Comparison of ENCODE assay signal across 8 cellular contexts in genomic region chr17:62724398-62725146, GRCh38.
DNase-seq lines count a peak whose midpoint lies in the region; ATAC-seq and TF ChIP-seq lines count a peak whose summit lies in the region.

No MANE protein-coding gene starts in this region.

- TF ChIP-seq CTCF in RWPE2 (IDR thresholded peaks at IDR 0.05; ENCODE audit: poor library complexity, severe bottlenecking) (no peak), A673 (conservative IDR thresholded peaks at IDR 0.05; ENCODE audit: low read depth, low read length) (no peak)

- peak; percentile 79 for ATAC-seq in GM18520 (IDR thresholded peaks at IDR 0.05; ENCODE audit: unreplicated experiment)
- ATAC-seq in HG02943 (IDR thresholded peaks at IDR 0.05; ENCODE audit: low read depth, unreplicated experiment), result peak; percentile 87
- ATAC-seq in RWPE2 (ENCODE audit: low read depth), result peak; percentile 80

- H3K4me3 Mint-ChIP-seq in activated naive CD4-positive, alpha-beta T cell treated with anti-CD3 and anti-CD28 coated beads, Interleukin-2, amount 50 U/mL, for 24 hours, result peak overlapping the region; percentile 68

- H3K4me3 ChIP-seq in RWPE2 (ENCODE audit: severe bottlenecking), result no peak overlapping the region
- H3K4me3 ChIP-seq in A673 (ENCODE audit: low read depth, low read length, poor library complexity, severe bottlenecking), result no peak overlapping the region

- H3K27me3 ChIP-seq in RWPE2 (ENCODE audit: insufficient read depth, poor library complexity, severe bottlenecking), result no peaks in the 10 kb centered on the region
- H3K27me3 ChIP-seq in A673 (replicated peaks; ENCODE audit: insufficient read depth, low read depth, low read length, poor library complexity), result peaks cover 5% of the 10 kb centered on the region

- H3K36me3 ChIP-seq in RWPE2 (ENCODE audit: low read depth), result no peaks in the 10 kb centered on the region
- no peaks in the 10 kb centered on the region for H3K36me3 ChIP-seq in A673 (ENCODE audit: insufficient read depth, low read length, poor library complexity, severe bottlenecking)

- H3K4me1 ChIP-seq in RWPE2 (ENCODE audit: insufficient read depth, poor library complexity, severe bottlenecking) (peaks cover 20% of the 10 kb centered on the region), A673 (ENCODE audit: insufficient read depth, low read length, poor library complexity, severe bottlenecking) (no peaks in the 10 kb centered on the region)

- H3K27ac ChIP-seq in RWPE2 (ENCODE audit: poor library complexity, severe bottlenecking) (peak overlapping the region; percentile 38), A673 (ENCODE audit: low read depth, low read length, poor library complexity, severe bottlenecking) (no peak overlapping the region)

- H3K27ac Mint-ChIP-seq in activated naive CD4-positive, alpha-beta T cell treated with anti-CD3 and anti-CD28 coated beads, Interleukin-2, amount 50 U/mL, for 24 hours, result peak overlapping the region; percentile 82

- POLR2A ChIA-PET in A673 (lab: Charles Lee; ENCODE audit: low non-redundant PET), result no interaction called here

- H3K27me3 Mint-ChIP-seq in activated naive CD4-positive, alpha-beta T cell treated with anti-CD3 and anti-CD28 coated beads, Interleukin-2, amount 50 U/mL, for 24 hours, result peaks cover 9% of the 10 kb centered on the region

- peaks cover 36% of the 10 kb centered on the region for H3K4me1 Mint-ChIP-seq in activated naive CD4-positive, alpha-beta T cell treated with anti-CD3 and anti-CD28 coated beads, Interleukin-2, amount 50 U/mL, for 24 hours

- H3K9me3 ChIP-seq in RWPE2 (ENCODE audit: severe bottlenecking) (no peaks in the 10 kb centered on the region), A673 (ENCODE audit: low read depth, low read length, poor library complexity, severe bottlenecking) (no peaks in the 10 kb centered on the region)

- H3K9me3 Mint-ChIP-seq in activated naive CD4-positive, alpha-beta T cell treated with anti-CD3 and anti-CD28 coated beads, Interleukin-2, amount 50 U/mL, for 24 hours, result no peaks in the 10 kb centered on the region

- intact Hi-C loops in A673 (cut with micrococcal nuclease; ENCODE audit: unreplicated experiment), result no loop called here

- DNase-seq in RWPE2 (ENCODE audit: low spot score) (no peak), DMS153 treated with DMSO at 0.1 percent for 48 hours (lab: John Stamatoyannopoulos, UW; ENCODE audit: unreplicated experiment) (no peak), A673 (ENCODE audit: low spot score) (no peak), DMS53 (lab: John Stamatoyannopoulos, UW) (no peak)
- DNase-seq in stimulated activated CD4-positive, alpha-beta T cell treated with anti-CD3 and anti-CD28 coated beads, Interleukin-12 subunit alpha, Interleukin-12 subunit beta, amount 100 ng/mL, for 48 hours (ENCODE audit: low read depth in 2 of 3, low spot score in 1 of 3), result peak; percentile 68 to 81 (median 75)

- peaks cover 3% of the 10 kb centered on the region for H3K36me3 Mint-ChIP-seq in activated naive CD4-positive, alpha-beta T cell treated with anti-CD3 and anti-CD28 coated beads, Interleukin-2, amount 50 U/mL, for 24 hours

- BruUV-seq in A673 (replicated peaks; lab: Mats Ljungman, UMichigan), result no TSS peak

- CTCF ChIA-PET in A673 (lab: Charles Lee), result no interaction called here

Comparison
In these comparisons a context has a peak if more than half of its experiments do, and no peak if none do; other contexts are left out.
1. DNase-seq: peak in stimulated activated CD4-positive, alpha-beta T cell treated with anti-CD3 and anti-CD28 coated beads, Interleukin-12 subunit alpha, Interleukin-12 subunit beta, amount 100 ng/mL, for 48 hours (3 of 3); none in RWPE2 (single experiment), DMS153 treated with DMSO at 0.1 percent for 48 hours (single experiment), A673 (single experiment) and DMS53 (single experiment).
2. Peak in every context shown above with its lines, with median percentiles within 50 percentile points of each other: ATAC-seq.